Comparison of ENCODE assay signal across 21 cellular contexts in the genomic region with DNA sequence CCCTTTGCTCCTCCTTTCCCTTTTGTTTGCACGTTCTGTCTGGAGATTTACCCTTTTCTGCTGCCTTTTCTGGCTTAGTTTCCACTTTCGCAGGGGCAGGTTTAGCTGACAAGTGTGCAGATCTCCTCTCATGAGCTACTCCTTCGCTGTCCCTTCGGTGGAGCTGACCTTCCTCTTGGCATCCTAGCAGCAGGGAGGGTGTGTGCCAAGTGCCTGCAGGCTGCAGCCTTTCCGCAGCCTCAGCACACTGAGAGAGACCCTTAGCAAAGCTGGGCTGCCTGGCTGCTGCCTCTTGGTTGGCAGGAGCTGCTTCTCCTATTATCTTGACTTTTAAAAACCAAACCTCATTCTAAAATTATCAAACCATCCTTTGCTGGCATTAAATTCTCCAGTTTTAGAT.
"Had no signal": no experiment of that assay in that cellular context is flagged by ENCODE, and none has a peak within 500 bp of the region (broad histone marks: within the 10 kb centered on the region; RNA-seq: fewer than 3 reads in every experiment).

No MANE protein-coding gene starts in this region.

- DNase-seq: IMR-90, Karpas-422, KG1, MG63, NCI-H1092 treated with DMSO at 0.1 percent for 48 hours, NCI-H1436, NCI-H187, NCI-H2029, NCI-H2081 treated with DMSO at 0.1 percent for 48 hours, NCI-H2171, NCI-H226, NCI-H446, NCI-H510A, NCI-H524 treated with DMSO at 0.1 percent for 48 hours, NCI-H69, NCI-H774, RPMI8226, SHP77 treated with DMSO at 0.1 percent for 48 hours, SJCRH30 had no signal

- H3K4me1 ChIP-seq: SJCRH30 had no signal

- ATAC-seq: HepG2, SK-N-SH treated with all-trans-retinoic acid at 6 μM for 48 hours had no signal

- H3K27me3 ChIP-seq: MG63, SJCRH30 had no signal

- H3K27ac ChIP-seq: SJCRH30 had no signal

- H3K36me3 ChIP-seq: SJCRH30 had no signal

- H3K9me3 ChIP-seq: MG63, SJCRH30 had no signal

- H3K4me3 ChIP-seq: MG63, SJCRH30 had no signal
